Comparison of ENCODE assay signal across 6 cellular contexts in genomic region chr5:170587808-170588207, GRCh38.
"Had no signal": no experiment of that assay in that cellular context is flagged by ENCODE, and none has a peak within 500 bp of the region (broad histone marks: within the 10 kb centered on the region; RNA-seq: fewer than 3 reads in every experiment).

No MANE protein-coding gene starts in this region.

- H3K4me3 Mint-ChIP-seq: HFFc6 had no signal

- DNase-seq: GM23248, GOT3, H7, HFFc6, IMR-90 had no signal

- H3K27ac Mint-ChIP-seq: HFFc6 had no signal

- ATAC-seq: HCT116 had no signal
